Comparison of ENCODE assay signal across 1 cellular context in the genomic region with DNA sequence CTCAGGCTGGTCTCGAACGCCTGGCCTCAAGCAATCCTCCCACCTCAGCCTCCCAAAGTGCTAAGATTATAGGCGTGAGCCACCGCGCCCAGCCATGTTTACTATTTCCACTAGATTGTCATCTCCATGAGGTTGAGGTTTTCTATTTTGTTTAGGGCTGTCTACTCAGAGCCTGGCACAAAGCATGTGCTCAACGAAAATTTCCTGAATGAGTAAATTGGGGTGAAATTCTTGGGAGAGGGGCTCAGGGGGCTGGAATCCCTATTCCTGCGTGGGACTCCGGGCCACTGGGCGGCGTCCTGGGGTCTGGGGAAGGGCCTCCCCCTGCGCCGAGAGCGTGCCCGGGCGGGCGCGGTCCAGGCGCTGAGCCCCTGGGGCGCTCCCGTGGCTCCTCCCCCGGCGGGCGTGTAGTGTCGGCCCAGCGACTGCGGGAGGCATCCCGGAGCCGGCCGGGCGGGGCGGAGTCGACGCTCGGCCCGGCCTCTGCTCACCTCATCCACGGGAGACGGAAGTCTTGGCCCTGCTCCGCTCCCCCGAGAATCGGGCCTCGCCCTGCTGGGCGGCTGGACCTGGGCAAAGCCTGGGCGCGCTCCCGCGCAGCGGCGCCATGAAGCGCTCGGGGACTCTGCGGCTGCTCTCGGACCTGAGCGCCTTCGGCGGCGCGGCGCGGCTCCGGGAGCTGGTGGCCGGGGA.
TF ChIP-seq lines count a peak whose summit lies in the region.

Gene HPS6, plus strand, starts transcription at position 482 of the 693 bp plus-strand sequence. Its CDS starts 126 bp downstream, at position 608.

TF ChIP-seq in HEK293, 187 proteins besides CTCF, POLR2A, EP300 and RAD21 (continued from another document and continues in another):
- TF ChIP-seq, protein P1, sequence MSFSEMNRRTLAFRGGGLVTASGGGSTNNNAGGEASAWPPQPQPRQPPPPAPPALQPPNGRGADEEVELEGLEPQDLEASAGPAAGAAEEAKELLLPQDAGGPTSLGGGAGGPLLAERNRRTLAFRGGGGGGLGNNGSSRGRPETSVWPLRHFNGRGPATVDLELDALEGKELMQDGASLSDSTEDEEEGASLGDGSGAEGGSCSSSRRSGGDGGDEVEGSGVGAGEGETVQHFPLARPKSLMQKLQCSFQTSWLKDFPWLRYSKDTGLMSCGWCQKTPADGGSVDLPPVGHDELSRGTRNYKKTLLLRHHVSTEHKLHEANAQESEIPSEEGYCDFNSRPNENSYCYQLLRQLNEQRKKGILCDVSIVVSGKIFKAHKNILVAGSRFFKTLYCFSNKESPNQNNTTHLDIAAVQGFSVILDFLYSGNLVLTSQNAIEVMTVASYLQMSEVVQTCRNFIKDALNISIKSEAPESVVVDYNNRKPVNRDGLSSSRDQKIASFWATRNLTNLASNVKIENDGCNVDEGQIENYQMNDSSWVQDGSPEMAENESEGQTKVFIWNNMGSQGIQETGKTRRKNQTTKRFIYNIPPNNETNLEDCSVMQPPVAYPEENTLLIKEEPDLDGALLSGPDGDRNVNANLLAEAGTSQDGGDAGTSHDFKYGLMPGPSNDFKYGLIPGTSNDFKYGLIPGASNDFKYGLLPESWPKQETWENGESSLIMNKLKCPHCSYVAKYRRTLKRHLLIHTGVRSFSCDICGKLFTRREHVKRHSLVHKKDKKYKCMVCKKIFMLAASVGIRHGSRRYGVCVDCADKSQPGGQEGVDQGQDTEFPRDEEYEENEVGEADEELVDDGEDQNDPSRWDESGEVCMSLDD (tag by site-specific recombination; IDR thresholded peaks at IDR 0.05): peak; percentile 70
- TF ChIP-seq AEBP2 (tag by site-specific recombination; IDR thresholded peaks at IDR 0.05; ENCODE audit: borderline replicate concordance) (no peak), ZBTB7A (tag by site-specific recombination; IDR thresholded peaks at IDR 0.05; ENCODE audit: low read depth) (no peak), ZNF23 (tag by site-specific recombination; IDR thresholded peaks at IDR 0.05; ENCODE audit: borderline replicate concordance) (no peak), GLI2 (tag by site-specific recombination; IDR thresholded peaks at IDR 0.05; ENCODE audit: borderline replicate concordance, low read depth) (no peak), ZNF704 (tag by site-specific recombination; IDR thresholded peaks at IDR 0.05) (no peak), ZNF266 (tag by site-specific recombination; IDR thresholded peaks at IDR 0.05; ENCODE audit: low read depth) (no peak), ZNF2 (tag by site-specific recombination; IDR thresholded peaks at IDR 0.05) (peak; percentile 44), ZNF626 (tag by site-specific recombination; IDR thresholded peaks at IDR 0.05) (no peak), ZNF302 (tag by site-specific recombination; IDR thresholded peaks at IDR 0.05; ENCODE audit: low read depth) (no peak), ZNF658 (tag by site-specific recombination; IDR thresholded peaks at IDR 0.05) (no peak), ZNF184 (tag by site-specific recombination; IDR thresholded peaks at IDR 0.05) (no peak), ZNF660 (tag by site-specific recombination; IDR thresholded peaks at IDR 0.05) (peak; percentile 80), SP3 (tag by site-specific recombination; IDR thresholded peaks at IDR 0.05) (peak; percentile 73), ZNF776 (tag by site-specific recombination; IDR thresholded peaks at IDR 0.05; ENCODE audit: borderline replicate concordance) (no peak), ZNF341 (tag by site-specific recombination; IDR thresholded peaks at IDR 0.05; ENCODE audit: low read depth) (peak; percentile 59), ZSCAN30 (tag by site-specific recombination; IDR thresholded peaks at IDR 0.05) (0 out of 2 replicates have a peak, but pooled peaks have one; percentile 24), ZNF280D (tag by site-specific recombination; IDR thresholded peaks at IDR 0.05) (0 out of 2 replicates have a peak, but pooled peaks have one; percentile 14), ZNF362 (tag by site-specific recombination; IDR thresholded peaks at IDR 0.05) (no peak), ZNF19 (tag by site-specific recombination; IDR thresholded peaks at IDR 0.05; ENCODE audit: low read depth) (no peak), ZNF677 (tag by site-specific recombination; IDR thresholded peaks at IDR 0.05) (no peak), ZNF707 (tag by site-specific recombination; IDR thresholded peaks at IDR 0.05) (no peak), SETDB1 (IDR thresholded peaks at IDR 0.05; ENCODE audit: insufficient read length, low read length) (peak; percentile 4), ZNF654 (tag by site-specific recombination; IDR thresholded peaks at IDR 0.05; ENCODE audit: low read depth) (no peak), ZNF571 (tag by site-specific recombination; IDR thresholded peaks at IDR 0.05) (no peak), ZNF426 (tag by site-specific recombination; IDR thresholded peaks at IDR 0.05) (no peak), ZNF239 (tag by site-specific recombination; IDR thresholded peaks at IDR 0.05) (no peak), GLIS1 (tag by site-specific recombination; IDR thresholded peaks at IDR 0.05) (peak; percentile 93), ZNF354C (tag by site-specific recombination; IDR thresholded peaks at IDR 0.05; ENCODE audit: borderline replicate concordance, low read depth) (no peak), KLF1 (tag by site-specific recombination; IDR thresholded peaks at IDR 0.05) (peak; percentile 89)
- TF ChIP-seq, protein P2, sequence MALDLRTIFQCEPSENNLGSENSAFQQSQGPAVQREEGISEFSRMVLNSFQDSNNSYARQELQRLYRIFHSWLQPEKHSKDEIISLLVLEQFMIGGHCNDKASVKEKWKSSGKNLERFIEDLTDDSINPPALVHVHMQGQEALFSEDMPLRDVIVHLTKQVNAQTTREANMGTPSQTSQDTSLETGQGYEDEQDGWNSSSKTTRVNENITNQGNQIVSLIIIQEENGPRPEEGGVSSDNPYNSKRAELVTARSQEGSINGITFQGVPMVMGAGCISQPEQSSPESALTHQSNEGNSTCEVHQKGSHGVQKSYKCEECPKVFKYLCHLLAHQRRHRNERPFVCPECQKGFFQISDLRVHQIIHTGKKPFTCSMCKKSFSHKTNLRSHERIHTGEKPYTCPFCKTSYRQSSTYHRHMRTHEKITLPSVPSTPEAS (tag by site-specific recombination; IDR thresholded peaks at IDR 0.05): 0 out of 2 replicates have a peak, but pooled peaks have one; percentile 19
- TF ChIP-seq, protein P3, sequence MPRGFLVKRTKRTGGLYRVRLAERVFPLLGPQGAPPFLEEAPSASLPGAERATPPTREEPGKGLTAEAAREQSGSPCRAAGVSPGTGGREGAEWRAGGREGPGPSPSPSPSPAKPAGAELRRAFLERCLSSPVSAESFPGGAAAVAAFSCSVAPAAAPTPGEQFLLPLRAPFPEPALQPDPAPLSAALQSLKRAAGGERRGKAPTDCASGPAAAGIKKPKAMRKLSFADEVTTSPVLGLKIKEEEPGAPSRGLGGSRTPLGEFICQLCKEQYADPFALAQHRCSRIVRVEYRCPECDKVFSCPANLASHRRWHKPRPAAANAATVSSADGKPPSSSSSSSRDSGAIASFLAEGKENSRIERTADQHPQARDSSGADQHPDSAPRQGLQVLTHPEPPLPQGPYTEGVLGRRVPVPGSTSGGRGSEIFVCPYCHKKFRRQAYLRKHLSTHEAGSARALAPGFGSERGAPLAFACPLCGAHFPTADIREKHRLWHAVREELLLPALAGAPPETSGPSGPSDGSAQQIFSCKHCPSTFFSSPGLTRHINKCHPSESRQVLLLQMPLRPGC (tag by site-specific recombination; IDR thresholded peaks at IDR 0.05): no peak
- TF ChIP-seq, protein P4, sequence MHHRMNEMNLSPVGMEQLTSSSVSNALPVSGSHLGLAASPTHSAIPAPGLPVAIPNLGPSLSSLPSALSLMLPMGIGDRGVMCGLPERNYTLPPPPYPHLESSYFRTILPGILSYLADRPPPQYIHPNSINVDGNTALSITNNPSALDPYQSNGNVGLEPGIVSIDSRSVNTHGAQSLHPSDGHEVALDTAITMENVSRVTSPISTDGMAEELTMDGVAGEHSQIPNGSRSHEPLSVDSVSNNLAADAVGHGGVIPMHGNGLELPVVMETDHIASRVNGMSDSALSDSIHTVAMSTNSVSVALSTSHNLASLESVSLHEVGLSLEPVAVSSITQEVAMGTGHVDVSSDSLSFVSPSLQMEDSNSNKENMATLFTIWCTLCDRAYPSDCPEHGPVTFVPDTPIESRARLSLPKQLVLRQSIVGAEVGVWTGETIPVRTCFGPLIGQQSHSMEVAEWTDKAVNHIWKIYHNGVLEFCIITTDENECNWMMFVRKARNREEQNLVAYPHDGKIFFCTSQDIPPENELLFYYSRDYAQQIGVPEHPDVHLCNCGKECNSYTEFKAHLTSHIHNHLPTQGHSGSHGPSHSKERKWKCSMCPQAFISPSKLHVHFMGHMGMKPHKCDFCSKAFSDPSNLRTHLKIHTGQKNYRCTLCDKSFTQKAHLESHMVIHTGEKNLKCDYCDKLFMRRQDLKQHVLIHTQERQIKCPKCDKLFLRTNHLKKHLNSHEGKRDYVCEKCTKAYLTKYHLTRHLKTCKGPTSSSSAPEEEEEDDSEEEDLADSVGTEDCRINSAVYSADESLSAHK (tag by site-specific recombination; IDR thresholded peaks at IDR 0.05): no peak
- TF ChIP-seq, protein P5, sequence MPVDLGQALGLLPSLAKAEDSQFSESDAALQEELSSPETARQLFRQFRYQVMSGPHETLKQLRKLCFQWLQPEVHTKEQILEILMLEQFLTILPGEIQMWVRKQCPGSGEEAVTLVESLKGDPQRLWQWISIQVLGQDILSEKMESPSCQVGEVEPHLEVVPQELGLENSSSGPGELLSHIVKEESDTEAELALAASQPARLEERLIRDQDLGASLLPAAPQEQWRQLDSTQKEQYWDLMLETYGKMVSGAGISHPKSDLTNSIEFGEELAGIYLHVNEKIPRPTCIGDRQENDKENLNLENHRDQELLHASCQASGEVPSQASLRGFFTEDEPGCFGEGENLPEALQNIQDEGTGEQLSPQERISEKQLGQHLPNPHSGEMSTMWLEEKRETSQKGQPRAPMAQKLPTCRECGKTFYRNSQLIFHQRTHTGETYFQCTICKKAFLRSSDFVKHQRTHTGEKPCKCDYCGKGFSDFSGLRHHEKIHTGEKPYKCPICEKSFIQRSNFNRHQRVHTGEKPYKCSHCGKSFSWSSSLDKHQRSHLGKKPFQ (tag by site-specific recombination; IDR thresholded peaks at IDR 0.05): no peak
- TF ChIP-seq, protein P6, sequence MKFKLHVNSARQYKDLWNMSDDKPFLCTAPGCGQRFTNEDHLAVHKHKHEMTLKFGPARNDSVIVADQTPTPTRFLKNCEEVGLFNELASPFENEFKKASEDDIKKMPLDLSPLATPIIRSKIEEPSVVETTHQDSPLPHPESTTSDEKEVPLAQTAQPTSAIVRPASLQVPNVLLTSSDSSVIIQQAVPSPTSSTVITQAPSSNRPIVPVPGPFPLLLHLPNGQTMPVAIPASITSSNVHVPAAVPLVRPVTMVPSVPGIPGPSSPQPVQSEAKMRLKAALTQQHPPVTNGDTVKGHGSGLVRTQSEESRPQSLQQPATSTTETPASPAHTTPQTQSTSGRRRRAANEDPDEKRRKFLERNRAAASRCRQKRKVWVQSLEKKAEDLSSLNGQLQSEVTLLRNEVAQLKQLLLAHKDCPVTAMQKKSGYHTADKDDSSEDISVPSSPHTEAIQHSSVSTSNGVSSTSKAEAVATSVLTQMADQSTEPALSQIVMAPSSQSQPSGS (tag by site-specific recombination; IDR thresholded peaks at IDR 0.05; ENCODE audit: low read depth): no peak
